Comparison of ENCODE assay signal across 8 cellular contexts in genomic region chr11:107591446-107592236, GRCh38. TPM values are rescaled to one million over a fixed set of nuclear protein-coding genes. Genes with fewer than 3 reads are reported as not detected.
DNase-seq lines count a peak whose midpoint lies in the region; ATAC-seq and TF ChIP-seq lines count a peak whose summit lies in the region.

No MANE protein-coding gene starts in this region.

- peak; percentile 31 for ATAC-seq in HG02798 (IDR thresholded peaks at IDR 0.05; ENCODE audit: poor library complexity, unreplicated experiment)
- ATAC-seq in T-helper 17 cell, result peak; percentile 64
- ATAC-seq in stimulated activated naive CD8-positive, alpha-beta T cell treated with anti-CD3 and anti-CD28 coated beads, Interleukin-15, amount 100 ng/mL, for 72 hours, result peak; percentile 92
- no peak for ATAC-seq in HG03025 (IDR thresholded peaks at IDR 0.05; ENCODE audit: low FRiP score, unreplicated experiment)

- no peaks in the 10 kb centered on the region for H3K36me3 ChIP-seq in colonic mucosa

- no peak overlapping the region for H3K27ac Mint-ChIP-seq in T-helper 17 cell
- H3K27ac Mint-ChIP-seq in mesothelial cell of epicardium, result no peak overlapping the region
- peak overlapping the region; percentile 42 to 84 for H3K27ac Mint-ChIP-seq in stimulated activated naive CD8-positive, alpha-beta T cell treated with anti-CD3 and anti-CD28 coated beads, Interleukin-15, amount 100 ng/mL, for 72 hours

- no peaks in the 10 kb centered on the region for H3K9me3 Mint-ChIP-seq in mesothelial cell of epicardium
- peaks cover 0 to 5% of the 10 kb centered on the region in 2 donors for H3K9me3 Mint-ChIP-seq in stimulated activated naive CD8-positive, alpha-beta T cell treated with anti-CD3 and anti-CD28 coated beads, Interleukin-15, amount 100 ng/mL, for 72 hours

- in situ Hi-C loops in GM13976 (cut with MboI; ENCODE audit: low sequenced_read_pairs, unreplicated experiment), result no loop called here

- peaks cover 32% of the 10 kb centered on the region for H3K27me3 ChIP-seq in colonic mucosa

- peaks cover 28% of the 10 kb centered on the region for H3K4me1 Mint-ChIP-seq in T-helper 17 cell
- H3K4me1 Mint-ChIP-seq in mesothelial cell of epicardium, result peaks cover 21% of the 10 kb centered on the region
- peaks cover 31% of the 10 kb centered on the region for H3K4me1 Mint-ChIP-seq in stimulated activated naive CD8-positive, alpha-beta T cell treated with anti-CD3 and anti-CD28 coated beads, Interleukin-15, amount 100 ng/mL, for 72 hours

- H3K27me3 Mint-ChIP-seq in T-helper 17 cell (peaks cover 80% of the 10 kb centered on the region), mesothelial cell of epicardium (ENCODE audit: low read depth) (peaks cover 93% of the 10 kb centered on the region)
- peaks cover 83% of the 10 kb centered on the region for H3K27me3 Mint-ChIP-seq in stimulated activated naive CD8-positive, alpha-beta T cell treated with anti-CD3 and anti-CD28 coated beads, Interleukin-15, amount 100 ng/mL, for 72 hours

- H3K9me3 ChIP-seq in T-helper 17 cell (ENCODE audit: control insufficient read depth, low read length, poor library complexity, severe bottlenecking) (no peaks in the 10 kb centered on the region), colonic mucosa (no peaks in the 10 kb centered on the region)

- H3K27ac ChIP-seq in colonic mucosa, result no peak overlapping the region

- peak overlapping the region; percentile 49 for H3K4me3 ChIP-seq in colonic mucosa

- H3K36me3 Mint-ChIP-seq in T-helper 17 cell (ENCODE audit: low read depth), result no peaks in the 10 kb centered on the region
- H3K36me3 Mint-ChIP-seq in mesothelial cell of epicardium, result no peaks in the 10 kb centered on the region

- no peaks in the 10 kb centered on the region for H3K4me1 ChIP-seq in colonic mucosa

- no peak overlapping the region for H3K9ac ChIP-seq in colonic mucosa (ENCODE audit: low read depth in 2 of 2, low read length in 2 of 2)

- intact Hi-C loops in colonic mucosa (cut with DNase I), result no loop called here

- DNase-seq in GM13976 (ENCODE audit: low spot score) (peak; percentile 55), T-helper 17 cell (peak in 1 of 3 donors; percentile 8), colonic mucosa (no peak), mesothelial cell of epicardium (ENCODE audit: low spot score in 2 of 2, unreplicated experiment in 2 of 2) (peak in 1 of 2 experiments; percentile 63), LoVo (ENCODE audit: low spot score) (no peak)
- peak; percentile 32 to 65 for DNase-seq in stimulated activated naive CD8-positive, alpha-beta T cell treated with anti-CD3 and anti-CD28 coated beads, Interleukin-15, amount 100 ng/mL, for 72 hours

- TF ChIP-seq CTCF in GM13976 (IDR thresholded peaks at IDR 0.05; ENCODE audit: borderline replicate concordance, control extremely low read depth, extremely low read depth, insufficient read depth, missing control alignments) (no peak), colonic mucosa (IDR thresholded peaks at IDR 0.05) (no peak), mesothelial cell of epicardium (IDR thresholded peaks at IDR 0.05; ENCODE audit: unreplicated experiment) (no peak)

- peak overlapping the region; percentile 92 for H3K4me3 Mint-ChIP-seq in T-helper 17 cell
- peak overlapping the region; percentile 79 for H3K4me3 Mint-ChIP-seq in mesothelial cell of epicardium
- H3K4me3 Mint-ChIP-seq in stimulated activated naive CD8-positive, alpha-beta T cell treated with anti-CD3 and anti-CD28 coated beads, Interleukin-15, amount 100 ng/mL, for 72 hours, result peak overlapping the region; percentile 94

RNA-seq across cellular contexts. Expression of gene ELMOD1, which starts 0.7 kb away (rescaled TPM):
- total RNA-seq in T-helper 17 cell (not detected), colonic mucosa (under 1 TPM in 1 of 2 donors, not detected in 1; 0.11 TPM), mesothelial cell of epicardium (0.69 to 0.75 TPM (median 0.73 TPM) in 3 replicates)

RNA-seq across cellular contexts. Expression of gene ALKBH8, which starts 26.1 kb away (rescaled TPM):
- 10 to 100 TPM in 1 of 2 donors, 1 to 10 TPM in 1; 8.9 to 12.4 TPM for total RNA-seq in T-helper 17 cell
- total RNA-seq in colonic mucosa, result 1 to 10 TPM; 3.7 to 5.0 TPM
- total RNA-seq in mesothelial cell of epicardium, result 5.5 to 7.2 TPM (median 7.1 TPM) in 3 replicates

Comparison
In these comparisons a context has a peak if more than half of its experiments do, and no peak if none do; other contexts are left out.
1. DNase-seq: peak in GM13976 (single experiment) and stimulated activated naive CD8-positive, alpha-beta T cell treated with anti-CD3 and anti-CD28 coated beads, Interleukin-15, amount 100 ng/mL, for 72 hours (2 of 2); none in colonic mucosa (single experiment) and LoVo (single experiment).
2. H3K27ac Mint-ChIP-seq: peak in stimulated activated naive CD8-positive, alpha-beta T cell treated with anti-CD3 and anti-CD28 coated beads, Interleukin-15, amount 100 ng/mL, for 72 hours (2 of 2); none in T-helper 17 cell (single experiment) and mesothelial cell of epicardium (single experiment).
3. Peak in every context shown above with its lines, with median percentiles within 50 percentile points of each other: H3K4me3 Mint-ChIP-seq.